In the genomic region with DNA sequence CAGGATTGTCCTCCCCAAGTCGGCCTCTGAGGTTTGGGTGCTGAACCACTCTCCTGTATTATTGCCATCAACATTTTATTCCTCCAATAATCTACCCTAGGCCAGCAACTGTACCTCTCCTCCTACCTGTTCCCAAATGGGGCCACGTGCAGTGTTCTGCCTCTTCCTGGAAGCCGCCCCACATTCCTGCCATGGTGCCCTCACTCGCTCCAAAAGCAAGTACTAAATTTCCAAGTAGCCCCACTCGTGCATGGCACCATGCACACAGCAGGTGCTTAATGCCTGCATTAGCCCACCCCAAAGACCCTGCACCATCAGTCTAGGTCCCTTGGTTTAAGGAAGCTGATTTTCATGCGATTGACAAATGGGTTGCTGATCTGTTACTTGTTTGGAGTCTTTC, we compare ENCODE assay signal across 1 cellular context.
TF ChIP-seq lines count a peak whose summit lies in the region.

No MANE protein-coding gene starts in this region.

TF ChIP-seq in H1, 55 proteins besides CTCF, POLR2A, EP300 and RAD21:
- no peak for TF ChIP-seq SIRT6 (IDR thresholded peaks at IDR 0.05; ENCODE audit: low read length)
- no peak for TF ChIP-seq TBP (IDR thresholded peaks at IDR 0.05; ENCODE audit: low read depth, low read length)
- no peak for TF ChIP-seq BCL11A (IDR thresholded peaks at IDR 0.05; ENCODE audit: low read depth in 2 of 2, low read length in 2 of 2)
- no peak for TF ChIP-seq CTBP2 (IDR thresholded peaks at IDR 0.05; ENCODE audit: borderline replicate concordance, insufficient read depth, insufficient read length, low read length)
- no peak for TF ChIP-seq POLR2AphosphoS5 (IDR thresholded peaks at IDR 0.05; ENCODE audit: low read depth, low read length)
- no peak for TF ChIP-seq GABPA (IDR thresholded peaks at IDR 0.05; ENCODE audit: borderline replicate concordance, insufficient read depth, low read length)
- TF ChIP-seq JUND (IDR thresholded peaks at IDR 0.05; ENCODE audit: low read length) = no peak
- no peak for TF ChIP-seq SP2 (IDR thresholded peaks at IDR 0.05; ENCODE audit: low read length)
- TF ChIP-seq GTF2F1 (IDR thresholded peaks at IDR 0.05; ENCODE audit: borderline replicate concordance, low read depth, low read length) = no peak
- no peak for TF ChIP-seq EGR1 (IDR thresholded peaks at IDR 0.05; ENCODE audit: borderline replicate concordance, low read depth, low read length)
- TF ChIP-seq RBBP5 (IDR thresholded peaks at IDR 0.05; ENCODE audit: borderline replicate concordance, low read depth, low read length) = no peak
- TF ChIP-seq CEBPB (IDR thresholded peaks at IDR 0.05; ENCODE audit: low read depth, low read length) = no peak
- no peak for TF ChIP-seq NANOG (IDR thresholded peaks at IDR 0.05; ENCODE audit: insufficient read depth, low read depth, low read length, poor library complexity, severe bottlenecking)
- TF ChIP-seq SP4 (IDR thresholded peaks at IDR 0.05; ENCODE audit: low read length) = no peak
TF ChIP-seq in H1: peak in this region for 0.
